ENCODE assay signal across 15 cellular contexts in the genomic region with DNA sequence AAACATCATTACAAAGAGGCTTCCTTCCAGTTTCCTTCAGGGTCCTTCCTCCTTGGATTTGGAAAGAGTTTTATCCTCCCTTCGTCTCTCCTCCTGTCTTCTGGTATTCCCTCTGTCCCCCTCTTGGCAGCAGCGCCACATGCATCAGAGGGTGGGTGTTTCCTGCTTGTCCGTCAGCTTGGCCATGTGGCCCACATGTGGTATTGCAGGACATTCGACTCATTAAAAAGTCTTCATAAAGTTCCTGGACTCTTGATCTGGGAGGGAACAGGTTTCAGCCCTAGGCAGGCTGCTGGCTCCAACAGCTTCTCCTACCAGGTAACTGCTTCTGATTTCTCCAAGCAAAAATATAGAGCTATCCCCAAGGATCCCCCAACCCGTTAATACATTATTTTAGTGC.
DNase-seq lines count a peak whose midpoint lies in the region; TF ChIP-seq lines count a peak whose summit lies in the region.
"Had no signal": no experiment of that assay in that cellular context is flagged by ENCODE, and none has a peak within 500 bp of the region (broad histone marks: within the 10 kb centered on the region; RNA-seq: fewer than 3 reads in every experiment).

No MANE protein-coding gene starts in this region.

- no peaks in the 10 kb centered on the region for H3K36me3 ChIP-seq in DOHH2 (ENCODE audit: control insufficient read depth, low read length)
- no peaks in the 10 kb centered on the region for H3K36me3 ChIP-seq in esophagus muscularis mucosa
- H3K36me3 ChIP-seq in osteoblast (ENCODE audit: insufficient read depth, low read length), result no peaks in the 10 kb centered on the region
- H3K36me3 ChIP-seq: tibial nerve had no signal

- no peaks in the 10 kb centered on the region for H4K20me1 ChIP-seq in DOHH2 (ENCODE audit: control insufficient read depth, insufficient read depth, low read depth, low read length)
- H4K20me1 ChIP-seq in osteoblast (ENCODE audit: insufficient read depth, low read length), result no peaks in the 10 kb centered on the region

- H3K79me2 ChIP-seq in DOHH2 (ENCODE audit: control insufficient read depth, low read length), result no peaks in the 10 kb centered on the region
- no peaks in the 10 kb centered on the region for H3K79me2 ChIP-seq in osteoblast (ENCODE audit: insufficient read depth, low read length)

- H3K27me3 ChIP-seq in DOHH2 (ENCODE audit: control insufficient read depth, low read length) (no peaks in the 10 kb centered on the region), esophagus muscularis mucosa (no peaks in the 10 kb centered on the region), osteoblast (ENCODE audit: insufficient read depth, low read length) (peaks cover 26% of the 10 kb centered on the region)
- H3K27me3 ChIP-seq: tibial nerve had no signal

- WGBS in esophagus muscularis mucosa, result 55% methylated on average over 5 of the region's 5 CpGs

- H2AFZ ChIP-seq in osteoblast (ENCODE audit: low read length), result no peak overlapping the region

- no peak for TF ChIP-seq POLR2A in esophagus muscularis mucosa (IDR thresholded peaks at IDR 0.05; ENCODE audit: low read depth)

- H3K4me3 ChIP-seq in DOHH2 (ENCODE audit: low read length), result no peak overlapping the region
- no peak overlapping the region for H3K4me3 ChIP-seq in LNCaP clone FGC (ENCODE audit: low read depth, low read length)
- no peak overlapping the region for H3K4me3 ChIP-seq in esophagus muscularis mucosa
- no peak overlapping the region for H3K4me3 ChIP-seq in osteoblast (ENCODE audit: insufficient read depth, low read length)
- H3K4me3 ChIP-seq: tibial nerve had no signal

- H3K27ac ChIP-seq in DOHH2 (ENCODE audit: low read depth, low read length) (no peak overlapping the region), esophagus muscularis mucosa (replicated peaks in 1 of 4) (peak overlapping the region in 3 of 4 donors; percentile 46 to 65 (median 51)), osteoblast (ENCODE audit: low read depth, low read length) (no peak overlapping the region)
- H3K27ac ChIP-seq: tibial nerve had no signal

- H3F3A ChIP-seq in DOHH2 (ENCODE audit: control insufficient read depth, insufficient read depth), result no peaks in the 10 kb centered on the region

- H3K4me1 ChIP-seq in DOHH2 (ENCODE audit: control insufficient read depth, low read length) (peaks cover 7% of the 10 kb centered on the region; the same call in 1 of the 2 replicates), esophagus muscularis mucosa (peaks cover 0 to 34% (median 30%) of the 10 kb centered on the region in 4 donors), osteoblast (ENCODE audit: insufficient read depth, low read length) (no peaks in the 10 kb centered on the region)

- TF ChIP-seq CTCF in DOHH2 (IDR thresholded peaks at IDR 0.05; ENCODE audit: low read depth, low read length, poor library complexity, severe bottlenecking), result peak; percentile 12
- 0 out of 2 replicates have a peak, but pooled peaks have one; percentile 10 for TF ChIP-seq CTCF in LNCaP clone FGC (IDR thresholded peaks at IDR 0.05; ENCODE audit: control insufficient read depth, extremely low read depth, insufficient read depth)
- peak in 1 of 3 experiments; percentile 40 for TF ChIP-seq CTCF in esophagus muscularis mucosa (IDR thresholded peaks at IDR 0.05)
- TF ChIP-seq CTCF in osteoblast (IDR thresholded peaks at IDR 0.05; ENCODE audit: extremely low read depth, low read depth, low read length), result peak; percentile 23

- intact Hi-C loops in esophagus muscularis mucosa (cut with DNase I), result no loop called here

- no peak for TF ChIP-seq EP300 in esophagus muscularis mucosa (IDR thresholded peaks at IDR 0.05)

- H3K9me3 ChIP-seq in DOHH2 (ENCODE audit: control insufficient read depth, insufficient read depth, low read length) (peaks cover 7% of the 10 kb centered on the region), esophagus muscularis mucosa (no peaks in the 10 kb centered on the region), osteoblast (ENCODE audit: low read depth, low read length) (no peaks in the 10 kb centered on the region)
- H3K9me3 ChIP-seq: tibial nerve had no signal

- H3K4me2 ChIP-seq in DOHH2 (ENCODE audit: low read length), result no peak overlapping the region
- no peak overlapping the region for H3K4me2 ChIP-seq in osteoblast (ENCODE audit: insufficient read depth, low read length)

- no peaks in the 10 kb centered on the region for H3K9me2 ChIP-seq in DOHH2 (replicated peaks; ENCODE audit: control insufficient read depth, low read length)

- DNase-seq in LNCaP clone FGC (ENCODE audit: low read depth) (no peak), esophagus muscularis mucosa (ENCODE audit: extremely low spot score) (no peak), osteoblast (ENCODE audit: insufficient read length, low spot score, missing footprints) (peak; percentile 51), T1000 (lab: John Stamatoyannopoulos, UW) (no peak), NCI-H2171 (lab: John Stamatoyannopoulos, UW) (no peak), foreskin melanocyte (no peak), NCI-H446 treated with DMSO at 0.1 percent for 48 hours (lab: John Stamatoyannopoulos, UW) (no peak)
- DNase-seq: activated CD4-positive, alpha-beta T cell treated with anti-CD3 and anti-CD28 coated beads for 1 hour; DND-41; effector memory CD4-positive, alpha-beta T cell; kidney glomerular epithelial cell; NCI-H187 treated with DMSO at 0.1 percent for 48 hours; SIG-M5 had no signal

Comparison
In these comparisons a context has a peak if more than half of its experiments do, and no peak if none do; other contexts are left out.
1. H3K27ac ChIP-seq: peak in esophagus muscularis mucosa (3 of 4); none in DOHH2 (single experiment) and osteoblast (single experiment).